23 cellular contexts compared by ENCODE assay signal in the genomic region with DNA sequence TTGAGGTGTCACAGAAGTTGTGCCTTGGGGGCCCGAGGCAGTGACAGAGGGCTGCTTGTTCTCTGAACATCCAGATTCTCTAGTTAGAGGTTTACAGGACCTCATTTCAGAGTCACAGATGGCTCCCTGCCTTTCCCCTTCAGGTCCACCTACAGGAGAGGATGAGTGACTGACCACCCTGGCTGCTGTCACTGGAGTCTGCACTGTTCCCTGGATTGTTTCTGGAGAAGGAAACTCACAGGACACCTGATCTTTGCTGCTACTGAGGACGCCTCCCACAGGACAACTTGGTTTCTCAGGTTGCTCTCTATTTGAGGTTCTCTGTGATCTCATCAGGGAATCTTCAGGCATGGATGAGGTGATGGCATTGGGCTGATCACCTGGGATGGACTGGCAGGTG. TPM values are rescaled to one million over a fixed set of nuclear protein-coding genes. Genes with fewer than 3 reads are reported as not detected.
DNase-seq lines count a peak whose midpoint lies in the region; ATAC-seq, FAIRE-seq and TF ChIP-seq lines count a peak whose summit lies in the region.
"Had no signal": no experiment of that assay in that cellular context is flagged by ENCODE, and none has a peak within 500 bp of the region (broad histone marks: within the 10 kb centered on the region; RNA-seq: fewer than 3 reads in every experiment).

No MANE protein-coding gene starts in this region.

- no peak for FAIRE-seq in D721Med (lab: Jason Lieb, UNC)
- FAIRE-seq: colon had no signal

- no peak for ATAC-seq in gastroesophageal sphincter
- ATAC-seq: activated T-cell treated with anti-CD3 and anti-CD28 coated beads, Interleukin-2, amount 50 U/mL, for 72 hours; CD8-positive, alpha-beta T cell had no signal

- H3K27me3 ChIP-seq in muscle layer of duodenum (ENCODE audit: low read depth, low read length) (no peaks in the 10 kb centered on the region), gastroesophageal sphincter (no peaks in the 10 kb centered on the region)
- H3K27me3 ChIP-seq: neutrophil, thyroid gland had no signal

- peak overlapping the region in 1 of 2 donors; percentile 37 for H3K4me3 ChIP-seq in muscle layer of duodenum (ENCODE audit: low read depth in 1 of 2, low read length in 2 of 2)
- no peak overlapping the region for H3K4me3 ChIP-seq in gastroesophageal sphincter
- H3K4me3 ChIP-seq: thyroid gland had no signal

- H3K4me1 ChIP-seq in muscle layer of duodenum (ENCODE audit: control insufficient read depth in 1 of 2, insufficient read depth in 2 of 2, low read length in 2 of 2) = no peaks in the 10 kb centered on the region
- H3K4me1 ChIP-seq in gastroesophageal sphincter = no peaks in the 10 kb centered on the region
- H3K4me1 ChIP-seq: thyroid gland had no signal

- TF ChIP-seq CTCF in gastroesophageal sphincter (IDR thresholded peaks at IDR 0.05) (no peak), D721Med (IDR thresholded peaks at IDR 0.05; ENCODE audit: insufficient read depth, missing control alignments) (no peak)

- H3K36me3 ChIP-seq in muscle layer of duodenum (ENCODE audit: control insufficient read depth in 1 of 2, insufficient read depth in 2 of 2, low read length in 2 of 2) = peaks cover 0 to 4% of the 10 kb centered on the region in 2 donors
- H3K36me3 ChIP-seq in gastroesophageal sphincter = peaks cover 0 to 10% of the 10 kb centered on the region in 2 donors
- H3K36me3 ChIP-seq: neutrophil, thyroid gland had no signal

- CTCF ChIA-PET in activated CD4-positive, alpha-beta memory T cell treated with anti-CD3 and anti-CD28 coated beads for 36 hours (lab: Charles Lee) = interaction anchor here (0.7 to 1.6 kb wide), 4 partner anchors 8 to 185 kb away, joined by 3 to 10 read pairs (median 4); no protein-coding TSS in a partner anchor

- no peak overlapping the region for H3K4me3 Mint-ChIP-seq in activated CD4-positive, alpha-beta memory T cell treated with anti-CD3 and anti-CD28 coated beads for 36 hours
- H3K4me3 Mint-ChIP-seq: activated naive CD4-positive, alpha-beta T cell treated with anti-CD3 and anti-CD28 coated beads, Interleukin-2, amount 50 U/mL, for 24 hours; activated T-cell treated with anti-CD3 and anti-CD28 coated beads, Interleukin-2, amount 50 U/mL, for 72 hours; CD8-positive, alpha-beta T cell; stimulated activated naive CD8-positive, alpha-beta T cell treated with anti-CD3 and anti-CD28 coated beads, Interleukin-15, Interleukin-2, amounts not matched to agents 100 ng/mL and 50 ng/mL, for 24 hours had no signal

- peaks cover 73% of the 10 kb centered on the region for H3K4me1 Mint-ChIP-seq in activated CD4-positive, alpha-beta memory T cell treated with anti-CD3 and anti-CD28 coated beads for 36 hours (ENCODE audit: low read depth)

- intact Hi-C loops in activated CD4-positive, alpha-beta memory T cell treated with anti-CD3 and anti-CD28 coated beads for 36 hours (cut with micrococcal nuclease) = no loop called here

- POLR2A ChIA-PET in activated CD4-positive, alpha-beta memory T cell treated with anti-CD3 and anti-CD28 coated beads for 36 hours (lab: Charles Lee) = interaction anchor here (1.0 kb wide), 1 partner anchor 45 kb away, joined by 3 read pairs; no protein-coding TSS in a partner anchor

- H3K9me3 ChIP-seq in muscle layer of duodenum (ENCODE audit: control insufficient read depth in 1 of 2, low read length in 2 of 2) = no peaks in the 10 kb centered on the region
- no peaks in the 10 kb centered on the region for H3K9me3 ChIP-seq in gastroesophageal sphincter
- H3K9me3 ChIP-seq: neutrophil, thyroid gland had no signal

- WGBS in gastroesophageal sphincter (ENCODE audit: low coverage in 1 of 2), 2 donors = no CpG with 5 or more reads among the region's 2 CpGs

- no peaks in the 10 kb centered on the region for H3K27me3 Mint-ChIP-seq in activated CD4-positive, alpha-beta memory T cell treated with anti-CD3 and anti-CD28 coated beads for 36 hours
- H3K27me3 Mint-ChIP-seq: activated naive CD4-positive, alpha-beta T cell treated with anti-CD3 and anti-CD28 coated beads, Interleukin-2, amount 50 U/mL, for 24 hours; stimulated activated naive CD8-positive, alpha-beta T cell treated with anti-CD3 and anti-CD28 coated beads, Interleukin-15, Interleukin-2, amounts not matched to agents 100 ng/mL and 50 ng/mL, for 24 hours had no signal

- DNase-seq in DMS79 (lab: John Stamatoyannopoulos, UW) (peak; percentile 8), DMS79 treated with DMSO at 0.1 percent for 48 hours (lab: John Stamatoyannopoulos, UW) (no peak), DMS53 treated with DMSO at 0.1 percent for 48 hours (lab: John Stamatoyannopoulos, UW; ENCODE audit: unreplicated experiment) (peak; percentile 56), D721Med (ENCODE audit: insufficient read length, low spot score) (no peak)
- DNase-seq in activated CD4-positive, alpha-beta memory T cell treated with anti-CD3 and anti-CD28 coated beads for 36 hours = no peak
- DNase-seq in activated naive CD4-positive, alpha-beta T cell treated with Interleukin-2 at 50 U/mL for 16 hours = no peak
- DNase-seq: 8988T; activated CD4-positive, CD25-positive, alpha-beta regulatory T cell; activated T-cell treated with anti-CD3 and anti-CD28 coated beads, Interleukin-2, amount 50 U/mL, for 72 hours; CD8-positive, alpha-beta T cell; KG1; NCI-H526; stimulated activated CD4-positive, alpha-beta T cell treated with anti-CD3 and anti-CD28 coated beads, Interleukin-4, amount 100 ng/mL, for 1 hour; T1000 had no signal

- H3K36me3 Mint-ChIP-seq in activated CD4-positive, alpha-beta memory T cell treated with anti-CD3 and anti-CD28 coated beads for 36 hours = peaks cover 25% of the 10 kb centered on the region

- no peaks in the 10 kb centered on the region for H3K9me3 Mint-ChIP-seq in activated CD4-positive, alpha-beta memory T cell treated with anti-CD3 and anti-CD28 coated beads for 36 hours
- H3K9me3 Mint-ChIP-seq: activated naive CD4-positive, alpha-beta T cell treated with anti-CD3 and anti-CD28 coated beads, Interleukin-2, amount 50 U/mL, for 24 hours; activated T-cell treated with anti-CD3 and anti-CD28 coated beads, Interleukin-2, amount 50 U/mL, for 72 hours; CD8-positive, alpha-beta T cell; stimulated activated naive CD8-positive, alpha-beta T cell treated with anti-CD3 and anti-CD28 coated beads, Interleukin-15, Interleukin-2, amounts not matched to agents 100 ng/mL and 50 ng/mL, for 24 hours had no signal

- H3K27ac ChIP-seq in muscle layer of duodenum (ENCODE audit: low read length) = peak overlapping the region; percentile 37
- no peak overlapping the region for H3K27ac ChIP-seq in gastroesophageal sphincter
- H3K27ac ChIP-seq: neutrophil, RWPE1, thyroid gland had no signal

- TF ChIP-seq POLR2A in gastroesophageal sphincter (IDR thresholded peaks at IDR 0.05) = no peak

- peak overlapping the region; percentile 15 for H3K27ac Mint-ChIP-seq in activated CD4-positive, alpha-beta memory T cell treated with anti-CD3 and anti-CD28 coated beads for 36 hours
- H3K27ac Mint-ChIP-seq: activated naive CD4-positive, alpha-beta T cell treated with anti-CD3 and anti-CD28 coated beads, Interleukin-2, amount 50 U/mL, for 24 hours; activated T-cell treated with anti-CD3 and anti-CD28 coated beads, Interleukin-2, amount 50 U/mL, for 72 hours; CD8-positive, alpha-beta T cell; stimulated activated naive CD8-positive, alpha-beta T cell treated with anti-CD3 and anti-CD28 coated beads, Interleukin-15, Interleukin-2, amounts not matched to agents 100 ng/mL and 50 ng/mL, for 24 hours had no signal

- TF ChIP-seq EP300 in gastroesophageal sphincter (IDR thresholded peaks at IDR 0.05) = no peak

RNA-seq across cellular contexts. Expression of a gene that starts 58.3 kb away (rescaled TPM):
- 10 to 100 TPM; 20.0 to 22.7 TPM for total RNA-seq in activated CD4-positive, alpha-beta memory T cell treated with anti-CD3 and anti-CD28 coated beads for 36 hours
- 1 to 10 TPM; 2.4 to 4.3 (median 2.7) TPM for total RNA-seq in gastroesophageal sphincter
- total RNA-seq: Daoy had no signal

Comparison
In these comparisons a context has a peak if more than half of its experiments do, and no peak if none do; other contexts are left out.
1. DNase-seq: peak in DMS79 (single experiment) and DMS53 treated with DMSO at 0.1 percent for 48 hours (single experiment); none in DMS79 treated with DMSO at 0.1 percent for 48 hours (single experiment), activated CD4-positive, alpha-beta memory T cell treated with anti-CD3 and anti-CD28 coated beads for 36 hours (single experiment), activated naive CD4-positive, alpha-beta T cell treated with Interleukin-2 at 50 U/mL for 16 hours (single experiment) and D721Med (single experiment).